15 cellular contexts compared by ENCODE assay signal in genomic region chr2:240678043-240678442, GRCh38. TPM values are rescaled to one million over a fixed set of nuclear protein-coding genes. Genes with fewer than 3 reads are reported as not detected.
"Had no signal": no experiment of that assay in that cellular context is flagged by ENCODE, and none has a peak within 500 bp of the region (broad histone marks: within the 10 kb centered on the region; RNA-seq: fewer than 3 reads in every experiment).

No MANE protein-coding gene starts in this region.

RNA-seq across cellular contexts. Expression of gene AQP12B, which starts 4.6 kb away (rescaled TPM):
- total RNA-seq: activated B cell treated with CpG ODN at 0.5 μM for 24 hours; activated CD4-positive, alpha-beta memory T cell treated with anti-CD3 and anti-CD28 coated beads for 36 hours; activated CD4-positive, alpha-beta memory T cell treated with anti-CD3 and anti-CD28 coated beads, Interleukin-2, amount 10 ng/mL, durations not matched to agents 7 days and 5 days; activated CD4-positive, alpha-beta T cell treated with anti-CD3 and anti-CD28 coated beads for 36 hours; activated CD4-positive, alpha-beta T cell treated with anti-CD3 and anti-CD28 coated beads, Interleukin-2, amount 10 ng/mL, durations not matched to agents 24 days and 14 days; activated CD4-positive, alpha-beta T cell treated with anti-CD3 and anti-CD28 coated beads, Interleukin-2, amount 10 ng/mL, durations not matched to agents 7 days and 5 days; activated CD8-positive, alpha-beta memory T cell treated with anti-CD3 and anti-CD28 coated beads for 36 hours; activated CD8-positive, alpha-beta memory T cell treated with anti-CD3 and anti-CD28 coated beads, Interleukin-2, amount 10 ng/mL, durations not matched to agents 7 days and 5 days; activated CD8-positive, alpha-beta T cell treated with anti-CD3 and anti-CD28 coated beads for 36 hours; activated CD8-positive, alpha-beta T cell treated with anti-CD3 and anti-CD28 coated beads, Interleukin-2, amount 10 ng/mL, durations not matched to agents 7 days and 5 days; T-cell; T-helper 1 cell treated with Interleukin-12 subunit alpha and Interleukin-12 subunit beta and Interleukin-4 antibody, amounts not matched to agents 30 ng/mL and 1 ng/mL, for 36 hours; T-helper 17 cell; T-helper 2 cell treated with Interferon-gamma antibody and Interleukin-4, amounts not matched to agents 100 ng/mL and 5 ng/mL, for 36 hours; WTC11 had no signal

RNA-seq across cellular contexts. Expression of gene AQP12A, which starts 13.6 kb away (rescaled TPM):
- total RNA-seq: activated B cell treated with CpG ODN at 0.5 μM for 24 hours; activated CD4-positive, alpha-beta memory T cell treated with anti-CD3 and anti-CD28 coated beads for 36 hours; activated CD4-positive, alpha-beta memory T cell treated with anti-CD3 and anti-CD28 coated beads, Interleukin-2, amount 10 ng/mL, durations not matched to agents 7 days and 5 days; activated CD4-positive, alpha-beta T cell treated with anti-CD3 and anti-CD28 coated beads for 36 hours; activated CD4-positive, alpha-beta T cell treated with anti-CD3 and anti-CD28 coated beads, Interleukin-2, amount 10 ng/mL, durations not matched to agents 24 days and 14 days; activated CD4-positive, alpha-beta T cell treated with anti-CD3 and anti-CD28 coated beads, Interleukin-2, amount 10 ng/mL, durations not matched to agents 7 days and 5 days; activated CD8-positive, alpha-beta memory T cell treated with anti-CD3 and anti-CD28 coated beads for 36 hours; activated CD8-positive, alpha-beta memory T cell treated with anti-CD3 and anti-CD28 coated beads, Interleukin-2, amount 10 ng/mL, durations not matched to agents 7 days and 5 days; activated CD8-positive, alpha-beta T cell treated with anti-CD3 and anti-CD28 coated beads for 36 hours; activated CD8-positive, alpha-beta T cell treated with anti-CD3 and anti-CD28 coated beads, Interleukin-2, amount 10 ng/mL, durations not matched to agents 7 days and 5 days; T-cell; T-helper 1 cell treated with Interleukin-12 subunit alpha and Interleukin-12 subunit beta and Interleukin-4 antibody, amounts not matched to agents 30 ng/mL and 1 ng/mL, for 36 hours; T-helper 17 cell; T-helper 2 cell treated with Interferon-gamma antibody and Interleukin-4, amounts not matched to agents 100 ng/mL and 5 ng/mL, for 36 hours; WTC11 had no signal
